Comparison of ENCODE assay signal across 1 cellular context in the genomic region with DNA sequence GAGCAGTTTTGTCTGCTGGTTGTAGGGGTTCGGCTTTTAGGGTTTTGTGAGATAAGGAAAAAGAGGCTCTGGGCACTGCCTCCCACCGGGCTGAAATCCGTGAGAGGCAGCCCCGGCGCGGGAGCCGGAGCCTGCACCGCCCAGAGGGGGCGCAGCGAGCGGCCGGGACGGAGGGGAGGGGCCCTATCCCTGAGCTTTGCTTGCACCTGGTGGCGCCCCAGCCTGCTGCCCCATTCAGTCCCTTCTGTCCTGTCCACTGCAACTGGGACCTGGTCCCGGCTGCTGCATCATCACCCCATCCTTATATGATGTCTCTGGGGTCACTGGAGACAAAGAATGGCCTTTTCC.
A peak's percentile ranks its signal among the peaks of the same experiment; 100 is the strongest.
TF ChIP-seq lines count a peak whose summit lies in the region.

No MANE protein-coding gene starts in this region.

TF ChIP-seq in K562, 482 proteins besides CTCF, POLR2A, EP300 and RAD21 (continued from another document):
- TF ChIP-seq, protein P1, sequence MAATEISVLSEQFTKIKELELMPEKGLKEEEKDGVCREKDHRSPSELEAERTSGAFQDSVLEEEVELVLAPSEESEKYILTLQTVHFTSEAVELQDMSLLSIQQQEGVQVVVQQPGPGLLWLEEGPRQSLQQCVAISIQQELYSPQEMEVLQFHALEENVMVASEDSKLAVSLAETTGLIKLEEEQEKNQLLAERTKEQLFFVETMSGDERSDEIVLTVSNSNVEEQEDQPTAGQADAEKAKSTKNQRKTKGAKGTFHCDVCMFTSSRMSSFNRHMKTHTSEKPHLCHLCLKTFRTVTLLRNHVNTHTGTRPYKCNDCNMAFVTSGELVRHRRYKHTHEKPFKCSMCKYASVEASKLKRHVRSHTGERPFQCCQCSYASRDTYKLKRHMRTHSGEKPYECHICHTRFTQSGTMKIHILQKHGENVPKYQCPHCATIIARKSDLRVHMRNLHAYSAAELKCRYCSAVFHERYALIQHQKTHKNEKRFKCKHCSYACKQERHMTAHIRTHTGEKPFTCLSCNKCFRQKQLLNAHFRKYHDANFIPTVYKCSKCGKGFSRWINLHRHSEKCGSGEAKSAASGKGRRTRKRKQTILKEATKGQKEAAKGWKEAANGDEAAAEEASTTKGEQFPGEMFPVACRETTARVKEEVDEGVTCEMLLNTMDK (IDR thresholded peaks at IDR 0.05; ENCODE audit: borderline replicate concordance, insufficient read depth, low read depth, low read length, poor library complexity, severe bottlenecking) = peak; percentile 89
- TF ChIP-seq NFE2 (IDR thresholded peaks at IDR 0.05; ENCODE audit: low read depth) (no peak), ZNF778 (CRISPR knock-in tag; IDR thresholded peaks at IDR 0.05) (no peak), ILF3 (IDR thresholded peaks at IDR 0.05; ENCODE audit: borderline replicate concordance) (no peak), SMARCC2 (IDR thresholded peaks at IDR 0.05; ENCODE audit: low read depth) (no peak), MAZ (CRISPR knock-in tag; conservative IDR thresholded peaks at IDR 0.05 in 1 of 2, IDR thresholded peaks at IDR 0.05 in 1 of 2) (peak; percentile 11 to 91; a peak in 2 of 4 replicates), CCNT2 (IDR thresholded peaks at IDR 0.05; ENCODE audit: borderline replicate concordance, extremely low read depth, insufficient read length, low read depth, low read length) (peak; percentile 37), TRIM28 (IDR thresholded peaks at IDR 0.05) (no peak), RB1 (IDR thresholded peaks at IDR 0.05; ENCODE audit: low read depth) (peak; percentile 49; the same call in 1 of the 2 replicates), KHSRP (IDR thresholded peaks at IDR 0.05) (no peak)
- TF ChIP-seq, protein P2, sequence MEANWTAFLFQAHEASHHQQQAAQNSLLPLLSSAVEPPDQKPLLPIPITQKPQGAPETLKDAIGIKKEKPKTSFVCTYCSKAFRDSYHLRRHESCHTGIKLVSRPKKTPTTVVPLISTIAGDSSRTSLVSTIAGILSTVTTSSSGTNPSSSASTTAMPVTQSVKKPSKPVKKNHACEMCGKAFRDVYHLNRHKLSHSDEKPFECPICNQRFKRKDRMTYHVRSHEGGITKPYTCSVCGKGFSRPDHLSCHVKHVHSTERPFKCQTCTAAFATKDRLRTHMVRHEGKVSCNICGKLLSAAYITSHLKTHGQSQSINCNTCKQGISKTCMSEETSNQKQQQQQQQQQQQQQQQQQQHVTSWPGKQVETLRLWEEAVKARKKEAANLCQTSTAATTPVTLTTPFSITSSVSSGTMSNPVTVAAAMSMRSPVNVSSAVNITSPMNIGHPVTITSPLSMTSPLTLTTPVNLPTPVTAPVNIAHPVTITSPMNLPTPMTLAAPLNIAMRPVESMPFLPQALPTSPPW (CRISPR knock-in tag; IDR thresholded peaks at IDR 0.05) = peak; percentile 3; the same call in 1 of the 2 replicates
